Comparison of ENCODE assay signal across 18 cellular contexts in genomic region chr6:106461084-106461483, GRCh38.
"Had no signal": no experiment of that assay in that cellular context is flagged by ENCODE, and none has a peak within 500 bp of the region (broad histone marks: within the 10 kb centered on the region; RNA-seq: fewer than 3 reads in every experiment).

No MANE protein-coding gene starts in this region.

- H3K4me1 Mint-ChIP-seq: activated CD4-positive, alpha-beta T cell treated with anti-CD3 and anti-CD28 coated beads for 36 hours; memory B cell; naive B cell; neural crest cell had no signal

- H3K4me3 Mint-ChIP-seq: activated CD4-positive, alpha-beta T cell treated with anti-CD3 and anti-CD28 coated beads for 36 hours; activated naive CD8-positive, alpha-beta T cell; memory B cell; naive B cell; neural crest cell; stimulated activated naive CD8-positive, alpha-beta T cell treated with anti-CD3 and anti-CD28 coated beads, Interleukin-15, amount 100 ng/mL, for 72 hours; type B pancreatic cell had no signal

- H3K9me3 Mint-ChIP-seq: memory B cell; naive B cell; neural crest cell; stimulated activated naive CD8-positive, alpha-beta T cell treated with anti-CD3 and anti-CD28 coated beads, Interleukin-15, amount 100 ng/mL, for 72 hours; type B pancreatic cell had no signal

- H3K36me3 Mint-ChIP-seq: activated naive CD8-positive, alpha-beta T cell; memory B cell; naive B cell; type B pancreatic cell had no signal

- H3K9me3 ChIP-seq: gastrocnemius medialis, heart left ventricle, mucosa of descending colon had no signal

- H3K27ac ChIP-seq: gastrocnemius medialis, heart left ventricle had no signal

- H3K4me3 ChIP-seq: gastrocnemius medialis, heart left ventricle, mucosa of descending colon had no signal

- H3K27ac Mint-ChIP-seq: activated CD4-positive, alpha-beta T cell treated with anti-CD3 and anti-CD28 coated beads for 36 hours; activated naive CD8-positive, alpha-beta T cell; memory B cell; progenitor cell of endocrine pancreas; type B pancreatic cell had no signal

- H3K4me1 ChIP-seq: gastrocnemius medialis, heart left ventricle had no signal

- ATAC-seq: activated CD4-positive, alpha-beta T cell treated with anti-CD3 and anti-CD28 coated beads for 36 hours; esophagus mucosa; gastrocnemius medialis; heart left ventricle; mucosa of descending colon; stimulated activated naive CD8-positive, alpha-beta T cell treated with anti-CD3 and anti-CD28 coated beads, Interleukin-15, amount 100 ng/mL, for 72 hours had no signal

- H3K36me3 ChIP-seq: gastrocnemius medialis, heart left ventricle had no signal

- FAIRE-seq: bronchial epithelial cell had no signal

- DNase-seq: activated CD4-positive, alpha-beta T cell treated with anti-CD3 and anti-CD28 coated beads for 36 hours; activated CD4-positive, alpha-beta T cell treated with anti-CD3 and anti-CD28 coated beads, Interleukin-2, amount 50 U/mL, for 48 hours; activated gamma-delta T cell; cerebellar nuclear complex; cortex of kidney; effector CD8-positive, alpha-beta T cell; gastrocnemius medialis; heart left ventricle; mucosa of descending colon; naive B cell; stimulated activated naive CD8-positive, alpha-beta T cell treated with anti-CD3 and anti-CD28 coated beads, Interleukin-15, amount 100 ng/mL, for 72 hours had no signal
